Comparison of ENCODE assay signal across 1 cellular context in the genomic region with DNA sequence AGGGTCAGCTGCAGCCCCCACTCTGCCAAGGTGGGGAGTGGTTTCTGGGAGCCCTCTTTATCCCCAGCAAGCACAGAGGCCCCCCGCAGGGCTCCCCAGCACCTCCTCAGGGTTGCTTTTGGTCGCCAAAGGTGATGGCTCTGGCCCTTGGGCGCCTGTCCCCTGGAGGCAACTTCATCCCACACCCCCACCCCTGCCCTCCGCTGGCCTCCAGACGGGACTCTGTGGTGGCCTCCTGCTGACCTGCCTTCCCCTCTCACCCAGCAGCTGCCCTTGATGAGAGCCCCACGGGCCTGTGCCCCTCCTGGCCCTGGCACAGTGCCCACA.
TF ChIP-seq lines count a peak whose summit lies in the region.

No MANE protein-coding gene starts in this region.

TF ChIP-seq in GM23338, 12 proteins besides CTCF, POLR2A, EP300 and RAD21 (continued from another document):
- TF ChIP-seq, protein P1, sequence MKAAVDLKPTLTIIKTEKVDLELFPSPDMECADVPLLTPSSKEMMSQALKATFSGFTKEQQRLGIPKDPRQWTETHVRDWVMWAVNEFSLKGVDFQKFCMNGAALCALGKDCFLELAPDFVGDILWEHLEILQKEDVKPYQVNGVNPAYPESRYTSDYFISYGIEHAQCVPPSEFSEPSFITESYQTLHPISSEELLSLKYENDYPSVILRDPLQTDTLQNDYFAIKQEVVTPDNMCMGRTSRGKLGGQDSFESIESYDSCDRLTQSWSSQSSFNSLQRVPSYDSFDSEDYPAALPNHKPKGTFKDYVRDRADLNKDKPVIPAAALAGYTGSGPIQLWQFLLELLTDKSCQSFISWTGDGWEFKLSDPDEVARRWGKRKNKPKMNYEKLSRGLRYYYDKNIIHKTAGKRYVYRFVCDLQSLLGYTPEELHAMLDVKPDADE (IDR thresholded peaks at IDR 0.05): no peak
- TF ChIP-seq, protein P2, sequence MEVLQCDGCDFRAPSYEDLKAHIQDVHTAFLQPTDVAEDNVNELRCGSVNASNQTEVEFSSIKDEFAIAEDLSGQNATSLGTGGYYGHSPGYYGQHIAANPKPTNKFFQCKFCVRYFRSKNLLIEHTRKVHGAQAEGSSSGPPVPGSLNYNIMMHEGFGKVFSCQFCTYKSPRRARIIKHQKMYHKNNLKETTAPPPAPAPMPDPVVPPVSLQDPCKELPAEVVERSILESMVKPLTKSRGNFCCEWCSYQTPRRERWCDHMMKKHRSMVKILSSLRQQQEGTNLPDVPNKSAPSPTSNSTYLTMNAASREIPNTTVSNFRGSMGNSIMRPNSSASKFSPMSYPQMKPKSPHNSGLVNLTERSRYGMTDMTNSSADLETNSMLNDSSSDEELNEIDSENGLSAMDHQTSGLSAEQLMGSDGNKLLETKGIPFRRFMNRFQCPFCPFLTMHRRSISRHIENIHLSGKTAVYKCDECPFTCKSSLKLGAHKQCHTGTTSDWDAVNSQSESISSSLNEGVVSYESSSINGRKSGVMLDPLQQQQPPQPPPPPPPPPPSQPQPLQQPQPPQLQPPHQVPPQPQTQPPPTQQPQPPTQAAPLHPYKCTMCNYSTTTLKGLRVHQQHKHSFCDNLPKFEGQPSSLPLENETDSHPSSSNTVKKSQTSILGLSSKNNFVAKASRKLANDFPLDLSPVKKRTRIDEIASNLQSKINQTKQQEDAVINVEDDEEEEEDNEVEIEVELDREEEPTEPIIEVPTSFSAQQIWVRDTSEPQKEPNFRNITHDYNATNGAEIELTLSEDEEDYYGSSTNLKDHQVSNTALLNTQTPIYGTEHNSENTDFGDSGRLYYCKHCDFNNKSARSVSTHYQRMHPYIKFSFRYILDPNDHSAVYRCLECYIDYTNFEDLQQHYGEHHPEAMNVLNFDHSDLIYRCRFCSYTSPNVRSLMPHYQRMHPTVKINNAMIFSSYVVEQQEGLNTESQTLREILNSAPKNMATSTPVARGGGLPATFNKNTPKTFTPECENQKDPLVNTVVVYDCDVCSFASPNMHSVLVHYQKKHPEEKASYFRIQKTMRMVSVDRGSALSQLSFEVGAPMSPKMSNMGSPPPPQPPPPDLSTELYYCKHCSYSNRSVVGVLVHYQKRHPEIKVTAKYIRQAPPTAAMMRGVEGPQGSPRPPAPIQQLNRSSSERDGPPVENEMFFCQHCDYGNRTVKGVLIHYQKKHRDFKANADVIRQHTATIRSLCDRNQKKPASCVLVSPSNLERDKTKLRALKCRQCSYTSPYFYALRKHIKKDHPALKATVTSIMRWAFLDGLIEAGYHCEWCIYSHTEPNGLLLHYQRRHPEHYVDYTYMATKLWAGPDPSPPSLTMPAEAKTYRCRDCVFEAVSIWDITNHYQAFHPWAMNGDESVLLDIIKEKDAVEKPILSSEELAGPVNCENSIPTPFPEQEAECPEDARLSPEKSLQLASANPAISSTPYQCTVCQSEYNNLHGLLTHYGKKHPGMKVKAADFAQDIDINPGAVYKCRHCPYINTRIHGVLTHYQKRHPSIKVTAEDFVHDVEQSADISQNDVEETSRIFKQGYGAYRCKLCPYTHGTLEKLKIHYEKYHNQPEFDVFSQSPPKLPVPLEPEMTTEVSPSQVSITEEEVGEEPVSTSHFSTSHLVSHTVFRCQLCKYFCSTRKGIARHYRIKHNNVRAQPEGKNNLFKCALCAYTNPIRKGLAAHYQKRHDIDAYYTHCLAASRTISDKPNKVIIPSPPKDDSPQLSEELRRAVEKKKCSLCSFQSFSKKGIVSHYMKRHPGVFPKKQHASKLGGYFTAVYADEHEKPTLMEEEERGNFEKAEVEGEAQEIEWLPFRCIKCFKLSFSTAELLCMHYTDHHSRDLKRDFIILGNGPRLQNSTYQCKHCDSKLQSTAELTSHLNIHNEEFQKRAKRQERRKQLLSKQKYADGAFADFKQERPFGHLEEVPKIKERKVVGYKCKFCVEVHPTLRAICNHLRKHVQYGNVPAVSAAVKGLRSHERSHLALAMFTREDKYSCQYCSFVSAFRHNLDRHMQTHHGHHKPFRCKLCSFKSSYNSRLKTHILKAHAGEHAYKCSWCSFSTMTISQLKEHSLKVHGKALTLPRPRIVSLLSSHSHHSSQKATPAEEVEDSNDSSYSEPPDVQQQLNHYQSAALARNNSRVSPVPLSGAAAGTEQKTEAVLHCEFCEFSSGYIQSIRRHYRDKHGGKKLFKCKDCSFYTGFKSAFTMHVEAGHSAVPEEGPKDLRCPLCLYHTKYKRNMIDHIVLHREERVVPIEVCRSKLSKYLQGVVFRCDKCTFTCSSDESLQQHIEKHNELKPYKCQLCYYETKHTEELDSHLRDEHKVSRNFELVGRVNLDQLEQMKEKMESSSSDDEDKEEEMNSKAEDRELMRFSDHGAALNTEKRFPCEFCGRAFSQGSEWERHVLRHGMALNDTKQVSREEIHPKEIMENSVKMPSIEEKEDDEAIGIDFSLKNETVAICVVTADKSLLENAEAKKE (CRISPR knock-in tag; IDR thresholded peaks at IDR 0.05): no peak
- TF ChIP-seq EZH2 (IDR thresholded peaks at IDR 0.05; ENCODE audit: low read depth, unreplicated experiment) (no peak), EZH2phosphoT487 (IDR thresholded peaks at IDR 0.05; ENCODE audit: unreplicated experiment) (no peak)
- TF ChIP-seq, protein P3, sequence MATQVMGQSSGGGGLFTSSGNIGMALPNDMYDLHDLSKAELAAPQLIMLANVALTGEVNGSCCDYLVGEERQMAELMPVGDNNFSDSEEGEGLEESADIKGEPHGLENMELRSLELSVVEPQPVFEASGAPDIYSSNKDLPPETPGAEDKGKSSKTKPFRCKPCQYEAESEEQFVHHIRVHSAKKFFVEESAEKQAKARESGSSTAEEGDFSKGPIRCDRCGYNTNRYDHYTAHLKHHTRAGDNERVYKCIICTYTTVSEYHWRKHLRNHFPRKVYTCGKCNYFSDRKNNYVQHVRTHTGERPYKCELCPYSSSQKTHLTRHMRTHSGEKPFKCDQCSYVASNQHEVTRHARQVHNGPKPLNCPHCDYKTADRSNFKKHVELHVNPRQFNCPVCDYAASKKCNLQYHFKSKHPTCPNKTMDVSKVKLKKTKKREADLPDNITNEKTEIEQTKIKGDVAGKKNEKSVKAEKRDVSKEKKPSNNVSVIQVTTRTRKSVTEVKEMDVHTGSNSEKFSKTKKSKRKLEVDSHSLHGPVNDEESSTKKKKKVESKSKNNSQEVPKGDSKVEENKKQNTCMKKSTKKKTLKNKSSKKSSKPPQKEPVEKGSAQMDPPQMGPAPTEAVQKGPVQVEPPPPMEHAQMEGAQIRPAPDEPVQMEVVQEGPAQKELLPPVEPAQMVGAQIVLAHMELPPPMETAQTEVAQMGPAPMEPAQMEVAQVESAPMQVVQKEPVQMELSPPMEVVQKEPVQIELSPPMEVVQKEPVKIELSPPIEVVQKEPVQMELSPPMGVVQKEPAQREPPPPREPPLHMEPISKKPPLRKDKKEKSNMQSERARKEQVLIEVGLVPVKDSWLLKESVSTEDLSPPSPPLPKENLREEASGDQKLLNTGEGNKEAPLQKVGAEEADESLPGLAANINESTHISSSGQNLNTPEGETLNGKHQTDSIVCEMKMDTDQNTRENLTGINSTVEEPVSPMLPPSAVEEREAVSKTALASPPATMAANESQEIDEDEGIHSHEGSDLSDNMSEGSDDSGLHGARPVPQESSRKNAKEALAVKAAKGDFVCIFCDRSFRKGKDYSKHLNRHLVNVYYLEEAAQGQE (IDR thresholded peaks at IDR 0.05; ENCODE audit: unreplicated experiment): no peak
